17 cellular contexts compared by ENCODE assay signal in the genomic region with DNA sequence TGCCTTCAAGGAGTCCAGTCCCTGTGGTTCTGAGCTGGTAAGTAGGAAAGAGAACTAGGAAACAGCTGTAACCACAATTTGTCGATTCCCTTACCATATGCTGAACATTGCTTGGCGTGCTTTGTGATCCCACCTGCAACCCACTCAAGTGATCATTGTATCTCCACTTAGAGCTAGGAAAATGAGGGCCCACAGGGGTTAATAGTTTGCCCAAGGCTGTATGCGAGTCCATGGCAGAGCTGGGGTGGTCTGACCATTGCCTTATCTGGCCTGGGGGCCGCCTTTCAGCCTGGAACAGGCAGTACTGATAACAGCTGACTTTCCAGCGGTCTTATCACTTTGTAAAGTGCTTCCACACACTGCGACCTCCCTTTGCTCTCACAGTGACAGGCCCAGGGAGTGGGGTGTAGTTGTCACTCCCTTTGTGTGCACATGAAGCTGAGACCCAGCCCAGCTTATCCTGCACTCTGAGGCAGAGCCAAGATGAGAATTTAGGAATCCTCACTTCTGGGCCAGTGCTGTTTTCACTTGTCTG. TPM values are rescaled to one million over a fixed set of nuclear protein-coding genes. Genes with fewer than 3 reads are reported as not detected.
DNase-seq lines count a peak whose midpoint lies in the region; ATAC-seq lines count a peak whose summit lies in the region.
"Had no signal": no experiment of that assay in that cellular context is flagged by ENCODE, and none has a peak within 500 bp of the region (broad histone marks: within the 10 kb centered on the region; RNA-seq: fewer than 3 reads in every experiment).

No MANE protein-coding gene starts in this region.

- no peak overlapping the region for H3K4me2 ChIP-seq in mesenchymal stem cell (ENCODE audit: low read length, poor library complexity, severe bottlenecking)
- H3K4me2 ChIP-seq in trophoblast cell (ENCODE audit: low read length): no peak overlapping the region

- H2AFZ ChIP-seq in mesenchymal stem cell (ENCODE audit: low read depth, low read length): no peak overlapping the region
- H2AFZ ChIP-seq in trophoblast cell (ENCODE audit: insufficient read depth, low read length, poor library complexity): no peak overlapping the region

- no peak overlapping the region for H3K23ac ChIP-seq in mesenchymal stem cell (ENCODE audit: low read length in 2 of 2)
- H3K23ac ChIP-seq in trophoblast cell (ENCODE audit: low read length): no peak overlapping the region

- H4K8ac ChIP-seq in mesenchymal stem cell (ENCODE audit: low read length): peak overlapping the region; percentile 5
- no peak overlapping the region for H4K8ac ChIP-seq in trophoblast cell (ENCODE audit: low read depth, low read length)

- DNase-seq in ELF-1 (ENCODE audit: low read depth, low spot score) (peak; percentile 34), mesenchymal stem cell (no peak), NCI-H2081 (lab: John Stamatoyannopoulos, UW) (no peak), trophoblast cell (no peak)
- peak; percentile 49 for DNase-seq in Jurkat, Clone E6-1 (ENCODE audit: low read depth, low spot score)
- DNase-seq in central memory CD8-positive, alpha-beta T cell (ENCODE audit: low spot score in 2 of 2): no peak
- DNase-seq: EL; hippocampal formation; KG1; left lung; NCI-H1694; NCI-H774; stimulated activated naive CD4-positive, alpha-beta T cell had no signal

- H3K27me3 ChIP-seq in mesenchymal stem cell (ENCODE audit: control insufficient read depth in 1 of 2, insufficient read depth in 1 of 2, low read length in 2 of 2) (no peaks in the 10 kb centered on the region), trophoblast cell (ENCODE audit: insufficient read depth, low read length) (no peaks in the 10 kb centered on the region)
- H3K27me3 ChIP-seq: left lung, SJCRH30 had no signal

- peaks cover 44% of the 10 kb centered on the region for H3K4me1 Mint-ChIP-seq in central memory CD8-positive, alpha-beta T cell

- H2AK5ac ChIP-seq in mesenchymal stem cell (ENCODE audit: low read length, severe bottlenecking) (peak overlapping the region; percentile 64), trophoblast cell (ENCODE audit: low read length) (no peak overlapping the region)

- no peaks in the 10 kb centered on the region for H3K9me3 Mint-ChIP-seq in central memory CD8-positive, alpha-beta T cell

- ATAC-seq in central memory CD8-positive, alpha-beta T cell (replicated peaks; ENCODE audit: extremely low read depth, poor library complexity, severe bottlenecking): no peak
- no peak for ATAC-seq in HG03342 (IDR thresholded peaks at IDR 0.05; ENCODE audit: unreplicated experiment)
- ATAC-seq in GM18867 (IDR thresholded peaks at IDR 0.05; ENCODE audit: unreplicated experiment): no peak
- ATAC-seq: left lung had no signal

- no peaks in the 10 kb centered on the region for H3K36me3 ChIP-seq in mesenchymal stem cell (ENCODE audit: control insufficient read depth in 1 of 2, insufficient read depth in 2 of 2, low read depth in 1 of 2, low read length in 2 of 2)
- H3K36me3 ChIP-seq in trophoblast cell (ENCODE audit: control insufficient read depth in 1 of 2, insufficient read depth in 2 of 2, low read length in 2 of 2): no peaks in the 10 kb centered on the region
- H3K36me3 ChIP-seq: left lung, SJCRH30 had no signal

- no peak overlapping the region for H3K14ac ChIP-seq in mesenchymal stem cell (ENCODE audit: low read length in 2 of 2)
- no peak overlapping the region for H3K14ac ChIP-seq in trophoblast cell (ENCODE audit: low read length)

- H4K91ac ChIP-seq in mesenchymal stem cell (ENCODE audit: low read length) (peak overlapping the region; percentile 58), trophoblast cell (ENCODE audit: low read depth, low read length) (no peak overlapping the region)

- no peaks in the 10 kb centered on the region for H3K27me3 Mint-ChIP-seq in central memory CD8-positive, alpha-beta T cell

- peaks cover 4% of the 10 kb centered on the region for H3K36me3 Mint-ChIP-seq in central memory CD8-positive, alpha-beta T cell (ENCODE audit: insufficient read depth)

- H3K27ac ChIP-seq in mesenchymal stem cell (ENCODE audit: low read length, poor library complexity, severe bottlenecking) (no peak overlapping the region), trophoblast cell (ENCODE audit: low read depth, low read length) (no peak overlapping the region)
- H3K27ac ChIP-seq: left lung, SJCRH30 had no signal

- no peaks in the 10 kb centered on the region for H3K9me3 ChIP-seq in mesenchymal stem cell (ENCODE audit: control insufficient read depth, low read length)
- peaks cover 5% of the 10 kb centered on the region for H3K9me3 ChIP-seq in trophoblast cell (ENCODE audit: insufficient read depth, low read depth, low read length)
- H3K9me3 ChIP-seq: left lung, SJCRH30 had no signal

- H3K79me1 ChIP-seq in mesenchymal stem cell (replicated peaks; ENCODE audit: low read length, poor library complexity, severe bottlenecking): no peaks in the 10 kb centered on the region
- H3K79me1 ChIP-seq in trophoblast cell (ENCODE audit: low read length): no peaks in the 10 kb centered on the region

- H2BK5ac ChIP-seq in mesenchymal stem cell (ENCODE audit: low read depth, low read length, poor library complexity, severe bottlenecking) (no peak overlapping the region), trophoblast cell (ENCODE audit: low read depth, low read length, poor library complexity) (no peak overlapping the region)

- no peak overlapping the region for H3K4me3 ChIP-seq in Jurkat, Clone E6-1 (ENCODE audit: low read length)
- H3K4me3 ChIP-seq in mesenchymal stem cell (ENCODE audit: insufficient read depth in 1 of 2, low read depth in 1 of 2, low read length in 2 of 2): no peak overlapping the region
- no peak overlapping the region for H3K4me3 ChIP-seq in trophoblast cell (ENCODE audit: low read depth, low read length)
- H3K4me3 ChIP-seq: left lung, SJCRH30 had no signal

- H2BK120ac ChIP-seq in mesenchymal stem cell (ENCODE audit: low read depth, low read length): no peak overlapping the region
- H2BK120ac ChIP-seq in trophoblast cell (ENCODE audit: insufficient read depth, low read length, poor library complexity): no peak overlapping the region

- WGBS in mesenchymal stem cell: 48% methylated on average over 6 of the region's 6 CpGs
- WGBS in trophoblast cell (ENCODE audit: extremely low coverage, insufficient coverage, insufficient read length): no CpG with 5 or more reads among the region's 6 CpGs

- H3K4me3 Mint-ChIP-seq in central memory CD8-positive, alpha-beta T cell: peak overlapping the region; percentile 54

- H4K12ac ChIP-seq in trophoblast cell (ENCODE audit: low read depth, low read length): no peak overlapping the region

- no peaks in the 10 kb centered on the region for H3K79me2 ChIP-seq in trophoblast cell (ENCODE audit: control insufficient read depth, insufficient read depth, low read length, poor library complexity)

- peaks cover 3% of the 10 kb centered on the region for H3K4me1 ChIP-seq in mesenchymal stem cell (ENCODE audit: control insufficient read depth, insufficient read depth, low read depth, low read length)
- H3K4me1 ChIP-seq in trophoblast cell (ENCODE audit: control insufficient read depth in 1 of 2, insufficient read depth in 2 of 2, low read length in 2 of 2): peaks cover 2 to 7% of the 10 kb centered on the region in 2 experiments

- H2BK12ac ChIP-seq in mesenchymal stem cell (ENCODE audit: low read length in 2 of 2) (no peak overlapping the region), trophoblast cell (ENCODE audit: low read length) (no peak overlapping the region)

- H3K4ac ChIP-seq in mesenchymal stem cell (ENCODE audit: low read depth in 1 of 2, low read length in 2 of 2): no peak overlapping the region
- no peak overlapping the region for H3K4ac ChIP-seq in trophoblast cell (ENCODE audit: low read depth, low read length)

- H3K18ac ChIP-seq in mesenchymal stem cell (ENCODE audit: low read depth in 1 of 2, low read length in 2 of 2) (peak overlapping the region in 1 of 2 experiments; percentile 31), trophoblast cell (ENCODE audit: low read length) (no peak overlapping the region)

- H3K27ac Mint-ChIP-seq in central memory CD8-positive, alpha-beta T cell (ENCODE audit: low read depth): no peak overlapping the region

- H3K9ac ChIP-seq in mesenchymal stem cell (ENCODE audit: low read length): no peak overlapping the region
- H3K9ac ChIP-seq in trophoblast cell (ENCODE audit: low read length): no peak overlapping the region

- no peak overlapping the region for H2BK15ac ChIP-seq in mesenchymal stem cell (ENCODE audit: low read depth, poor library complexity, severe bottlenecking)

RNA-seq across cellular contexts. Expression of a gene that starts 9.8 kb away (rescaled TPM):
- polyA plus RNA-seq in Jurkat, Clone E6-1 (2012; ENCODE audit: insufficient read depth, insufficient read length): 1.0 TPM
- 0.22 TPM for polyA plus RNA-seq in mesenchymal stem cell (2013, experiment 1 of 2)
- 0.14 TPM for polyA plus RNA-seq in mesenchymal stem cell (2013, experiment 2 of 2)
- polyA plus RNA-seq in trophoblast cell (2013): 12.4 and 12.9 TPM in 2 replicates
- polyA plus RNA-seq: neural cell had no signal

RNA-seq across cellular contexts. Expression of a gene that starts 29.9 kb away (rescaled TPM):
- polyA plus RNA-seq in Jurkat, Clone E6-1 (2012; ENCODE audit: insufficient read depth, insufficient read length): 75.7 TPM
- polyA plus RNA-seq in mesenchymal stem cell (2013, experiment 1 of 2): 59.1 TPM
- 61.1 TPM for polyA plus RNA-seq in mesenchymal stem cell (2013, experiment 2 of 2)
- polyA plus RNA-seq in trophoblast cell (2013): 46.2 and 48.6 TPM in 2 replicates

RNA-seq across cellular contexts. Expression of a gene that starts 34.7 kb away (rescaled TPM):
- 1.8 TPM for polyA plus RNA-seq in Jurkat, Clone E6-1 (2012; ENCODE audit: insufficient read depth, insufficient read length)
- 11.3 TPM for polyA plus RNA-seq in mesenchymal stem cell (2013, experiment 1 of 2)
- 11.3 TPM for polyA plus RNA-seq in mesenchymal stem cell (2013, experiment 2 of 2)
- 3.7 and 4.4 TPM in 2 replicates for polyA plus RNA-seq in trophoblast cell (2013)
- polyA plus RNA-seq: neural cell had no signal

Comparison
In these comparisons a context has a peak if more than half of its experiments do, and no peak if none do; other contexts are left out.
1. DNase-seq: peak in ELF-1 (single experiment) and Jurkat, Clone E6-1 (single experiment); none in central memory CD8-positive, alpha-beta T cell (0 of 2), mesenchymal stem cell (single experiment), NCI-H2081 (0 of 2) and trophoblast cell (0 of 2).